In genomic region chr2:46644690-46645385, GRCh38 we compare ENCODE assay signal across 1 cellular context.
TF ChIP-seq lines count a peak whose summit lies in the region.

No MANE protein-coding gene starts in this region.

TF ChIP-seq in GM12878, 131 proteins besides CTCF, POLR2A, EP300 and RAD21:
- TF ChIP-seq ZBTB40 (IDR thresholded peaks at IDR 0.05; ENCODE audit: borderline replicate concordance): peak; percentile 21; the same call in 1 of the 2 replicates
- TF ChIP-seq PKNOX1 (IDR thresholded peaks at IDR 0.05): no peak
- TF ChIP-seq ZNF24 (IDR thresholded peaks at IDR 0.05): no peak
- no peak for TF ChIP-seq POLR2AphosphoS2 (IDR thresholded peaks at IDR 0.05; ENCODE audit: low read depth, low read length)
- TF ChIP-seq SUPT20H (IDR thresholded peaks at IDR 0.05; ENCODE audit: borderline replicate concordance, control insufficient read depth, low read depth, low read length): no peak
- TF ChIP-seq EGR1 (IDR thresholded peaks at IDR 0.05; ENCODE audit: borderline replicate concordance in 1 of 2, low read depth in 2 of 2, low read length in 2 of 2): no peak
